Comparison of ENCODE assay signal across 1 cellular context in the genomic region with DNA sequence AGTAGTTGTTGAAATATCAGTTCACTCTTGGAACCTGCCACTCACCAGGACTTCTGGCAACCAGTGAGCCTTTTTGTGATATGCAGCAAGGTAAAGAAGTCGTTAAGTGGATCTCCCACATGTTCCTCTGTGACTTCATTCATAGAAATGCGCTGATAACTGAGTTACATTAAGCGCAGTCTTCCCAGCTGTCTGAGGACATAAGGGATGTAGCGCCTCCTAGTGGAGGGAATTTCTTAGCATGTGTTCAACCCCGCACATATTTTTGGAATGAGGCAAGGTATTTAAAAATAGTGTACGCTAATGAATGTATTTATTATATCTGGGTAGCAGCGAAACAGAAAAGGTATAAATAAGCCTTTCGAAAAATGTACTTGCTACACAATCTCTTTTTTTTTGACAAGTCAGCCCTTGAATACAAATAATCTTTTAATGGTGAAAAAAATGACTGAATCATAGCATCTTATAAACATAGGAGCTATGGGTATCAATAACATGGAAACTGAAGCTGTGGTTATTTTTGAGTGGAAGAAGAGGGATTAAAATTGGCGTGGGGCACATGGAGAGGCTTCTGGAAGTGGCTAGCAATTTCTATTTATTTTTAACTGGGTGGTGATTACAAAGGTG.
TF ChIP-seq lines count a peak whose summit lies in the region.

No MANE protein-coding gene starts in this region.

TF ChIP-seq in IMR-90, 13 proteins besides CTCF, POLR2A, EP300 and RAD21 (continued from another document):
- TF ChIP-seq SMC3 (IDR thresholded peaks at IDR 0.05; ENCODE audit: low read depth, low read length) (peak; percentile 75), FOS (IDR thresholded peaks at IDR 0.05; ENCODE audit: low read depth, low read length) (no peak; the same call in 1 of the 2 replicates), CEBPB (IDR thresholded peaks at IDR 0.05; ENCODE audit: low read depth, low read length) (peak; percentile 55), BHLHE40 (IDR thresholded peaks at IDR 0.05; ENCODE audit: low read depth, low read length) (peak; percentile 63), MXI1 (IDR thresholded peaks at IDR 0.05; ENCODE audit: borderline replicate concordance, low read depth, low read length) (peak; percentile 59; the same call in 1 of the 2 replicates), RCOR1 (IDR thresholded peaks at IDR 0.05; ENCODE audit: insufficient replicate concordance, low read length) (peak; percentile 72)
- TF ChIP-seq, protein P1, sequence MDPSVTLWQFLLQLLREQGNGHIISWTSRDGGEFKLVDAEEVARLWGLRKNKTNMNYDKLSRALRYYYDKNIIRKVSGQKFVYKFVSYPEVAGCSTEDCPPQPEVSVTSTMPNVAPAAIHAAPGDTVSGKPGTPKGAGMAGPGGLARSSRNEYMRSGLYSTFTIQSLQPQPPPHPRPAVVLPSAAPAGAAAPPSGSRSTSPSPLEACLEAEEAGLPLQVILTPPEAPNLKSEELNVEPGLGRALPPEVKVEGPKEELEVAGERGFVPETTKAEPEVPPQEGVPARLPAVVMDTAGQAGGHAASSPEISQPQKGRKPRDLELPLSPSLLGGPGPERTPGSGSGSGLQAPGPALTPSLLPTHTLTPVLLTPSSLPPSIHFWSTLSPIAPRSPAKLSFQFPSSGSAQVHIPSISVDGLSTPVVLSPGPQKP (IDR thresholded peaks at IDR 0.05; ENCODE audit: borderline replicate concordance, low read depth, low read length): no peak
TF ChIP-seq in IMR-90: peak in this region for 6.
